In genomic region chrX:108270739-108271396, GRCh38 we compare ENCODE assay signal across 12 cellular contexts.
DNase-seq lines count a peak whose midpoint lies in the region; ATAC-seq and TF ChIP-seq lines count a peak whose summit lies in the region.
"Had no signal": no experiment of that assay in that cellular context is flagged by ENCODE, and none has a peak within 500 bp of the region (broad histone marks: within the 10 kb centered on the region; RNA-seq: fewer than 3 reads in every experiment).

No MANE protein-coding gene starts in this region.

- DNase-seq in AG04450 (ENCODE audit: low read depth, low spot score) (no peak), H4 (ENCODE audit: low spot score) (peak; percentile 92), NCI-H460 (ENCODE audit: extremely low read depth, low read depth) (peak; percentile 32), foreskin fibroblast (peak; percentile 38 to 60), stomach (no peak), dorsolateral prefrontal cortex (no peak), NCI-H146 treated with DMSO at 0.1 percent for 48 hours (lab: John Stamatoyannopoulos, UW; ENCODE audit: unreplicated experiment) (no peak)
- DNase-seq: activated CD8-positive, alpha-beta memory T cell treated with anti-CD3 and anti-CD28 coated beads, Interleukin-2, amount 50 U/mL, for 4 hours; left colon; right lobe of liver had no signal

- intact Hi-C loops in stomach (cut with DNase I; ENCODE audit: low total_unique reads) (no loop called here), dorsolateral prefrontal cortex (cut with DNase I) (no loop called here)

- CTCF ChIA-PET in AG04450 (lab: Charles Lee) = interaction anchor here (0.6 kb wide), 1 partner anchor 42 kb away, joined by 5 read pairs; no protein-coding TSS in a partner anchor

- 39 to 63% (median 49%) methylated on average over 6 of the region's 6 CpGs for WGBS in stomach, 5 donors

- no peak for TF ChIP-seq EP300 in stomach (IDR thresholded peaks at IDR 0.05)

- H3K36me3 ChIP-seq in stomach = no peaks in the 10 kb centered on the region
- H3K36me3 ChIP-seq: right lobe of liver had no signal

- peak overlapping the region; percentile 21 for H3K27ac ChIP-seq in AG04450 (ENCODE audit: low read depth, low read length)
- H3K27ac ChIP-seq in stomach = peak overlapping the region in 1 of 5 donors; percentile 43
- H3K27ac ChIP-seq in dorsolateral prefrontal cortex = no peak overlapping the region
- H3K27ac ChIP-seq: right lobe of liver had no signal

- no peak for ATAC-seq in GM21723 (IDR thresholded peaks at IDR 0.05; ENCODE audit: unreplicated experiment)
- ATAC-seq: left colon; right lobe of liver; stimulated activated memory B cell treated with anti-CD40 and anti-IgM and Interleukin-4, amounts not matched to agents 10 μg/mL and 1 μg/mL and 100 μg/mL, for 72 hours had no signal

- POLR2A ChIA-PET in AG04450 (lab: Yijun Ruan, JAX) = interaction anchor here (0.6 to 1.6 kb wide), 3 partner anchors 9 to 252 kb away, joined by 6 to 10 read pairs (median 7); no protein-coding TSS in a partner anchor

- TF ChIP-seq CTCF in AG04450 (IDR thresholded peaks at IDR 0.05; ENCODE audit: low read depth, low read length) (no peak), foreskin fibroblast (IDR thresholded peaks at IDR 0.05; ENCODE audit: low read depth, low read length) (no peak), stomach (IDR thresholded peaks at IDR 0.05) (no peak), dorsolateral prefrontal cortex (IDR thresholded peaks at IDR 0.05 in 54 of 56, conservative IDR thresholded peaks at IDR 0.05 in 2 of 56; ENCODE audit: low read depth in 1 of 56, partially characterized antibody in 56 of 56) (no peak)

- H3K9me3 ChIP-seq in AG04450 (ENCODE audit: control insufficient read depth, insufficient read depth, low read length) (no peaks in the 10 kb centered on the region), stomach (peaks cover 0 to 5% (median 0%) of the 10 kb centered on the region in 4 donors)
- H3K9me3 ChIP-seq: right lobe of liver had no signal

- H3K4me3 ChIP-seq in AG04450 (ENCODE audit: low read depth, low read length) = no peak overlapping the region
- no peak overlapping the region for H3K4me3 ChIP-seq in foreskin fibroblast (ENCODE audit: low read depth in 1 of 2, low read length in 2 of 2)
- no peak overlapping the region for H3K4me3 ChIP-seq in stomach
- no peak overlapping the region for H3K4me3 ChIP-seq in dorsolateral prefrontal cortex
- H3K4me3 ChIP-seq: right lobe of liver had no signal

- no peaks in the 10 kb centered on the region for H3K4me1 ChIP-seq in stomach
- H3K4me1 ChIP-seq: right lobe of liver had no signal

- no peaks in the 10 kb centered on the region for H3K27me3 ChIP-seq in AG04450 (ENCODE audit: control insufficient read depth, insufficient read depth, low read length)
- H3K27me3 ChIP-seq in stomach = peaks cover 0 to 10% (median 0%) of the 10 kb centered on the region in 3 donors
- peaks cover 0 to 82% (median 23%) of the 10 kb centered on the region in 45 donors for H3K27me3 ChIP-seq in dorsolateral prefrontal cortex
- H3K27me3 ChIP-seq: right lobe of liver had no signal

- no peak for TF ChIP-seq POLR2A in stomach (IDR thresholded peaks at IDR 0.05)

Comparison
In these comparisons a context has a peak if more than half of its experiments do, and no peak if none do; other contexts are left out.
1. DNase-seq: peak in H4 (single experiment), NCI-H460 (single experiment) and foreskin fibroblast (2 of 2); none in AG04450 (single experiment), stomach (single experiment), dorsolateral prefrontal cortex (0 of 10) and NCI-H146 treated with DMSO at 0.1 percent for 48 hours (single experiment).